21 cellular contexts compared by ENCODE assay signal in the genomic region with DNA sequence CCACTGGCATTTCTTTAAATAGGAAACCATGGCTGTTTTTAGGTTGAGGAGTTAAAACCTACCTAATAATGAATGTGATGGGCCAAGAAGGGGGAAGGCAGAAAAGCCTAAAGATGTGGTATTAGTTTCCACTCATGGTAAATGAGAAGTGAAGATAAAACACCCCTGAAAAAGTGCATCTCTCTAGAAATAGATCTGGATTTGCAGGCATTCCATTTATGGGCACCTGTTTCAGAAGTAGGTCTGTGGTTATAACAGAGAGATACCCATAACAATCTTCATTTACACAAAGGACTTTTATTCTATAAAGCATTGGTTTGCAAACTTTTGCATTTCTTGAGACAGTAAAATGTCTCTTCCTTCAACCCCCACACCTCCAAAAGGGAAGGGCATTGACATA.
DNase-seq lines count a peak whose midpoint lies in the region; ATAC-seq and TF ChIP-seq lines count a peak whose summit lies in the region.
"Had no signal": no experiment of that assay in that cellular context is flagged by ENCODE, and none has a peak within 500 bp of the region (broad histone marks: within the 10 kb centered on the region; RNA-seq: fewer than 3 reads in every experiment).

No MANE protein-coding gene starts in this region.

- peak overlapping the region; percentile 12 for H3K4me3 Mint-ChIP-seq in glutamatergic neuron (ENCODE audit: unreplicated experiment)
- no peak overlapping the region for H3K4me3 Mint-ChIP-seq in neural progenitor cell
- H3K4me3 Mint-ChIP-seq: CD8-positive, alpha-beta T cell; T-helper 17 cell had no signal

- H3K27ac ChIP-seq in neural progenitor cell = no peak overlapping the region
- H3K27ac ChIP-seq: A549, GM23248 had no signal

- H2AFZ ChIP-seq in neural progenitor cell (replicated peaks) = no peak overlapping the region
- H2AFZ ChIP-seq: GM23248 had no signal

- H3K79me2 ChIP-seq in neural progenitor cell (ENCODE audit: low read depth) = no peaks in the 10 kb centered on the region

- no peaks in the 10 kb centered on the region for H3K9me3 ChIP-seq in neural progenitor cell (ENCODE audit: low read depth)
- H3K9me3 ChIP-seq: A549, HAP-1 had no signal

- H3K9me3 Mint-ChIP-seq in glutamatergic neuron (ENCODE audit: unreplicated experiment) = peaks cover 7% of the 10 kb centered on the region
- H3K9me3 Mint-ChIP-seq in neural progenitor cell = no peaks in the 10 kb centered on the region
- H3K9me3 Mint-ChIP-seq: CD8-positive, alpha-beta T cell had no signal

- H4K20me1 ChIP-seq in neural progenitor cell (ENCODE audit: low read depth) = no peaks in the 10 kb centered on the region

- no peaks in the 10 kb centered on the region for H3K36me3 ChIP-seq in neural progenitor cell
- H3K36me3 ChIP-seq: HAP-1 had no signal

- H3K4me3 ChIP-seq in neural progenitor cell = no peak overlapping the region
- H3K4me3 ChIP-seq: A549; BLaER1 treated with 17β-estradiol and CSF1 and Interleukin-3, amounts not matched to agents 10 nM and 100 nM; GM23248; HAP-1 had no signal

- H3K27me3 Mint-ChIP-seq in glutamatergic neuron (ENCODE audit: unreplicated experiment) = peaks cover 4% of the 10 kb centered on the region
- no peaks in the 10 kb centered on the region for H3K27me3 Mint-ChIP-seq in neural progenitor cell (ENCODE audit: insufficient read depth, low read depth)
- H3K27me3 Mint-ChIP-seq: T-helper 17 cell had no signal

- H3K9ac ChIP-seq in neural progenitor cell = no peak overlapping the region
- H3K9ac ChIP-seq: BLaER1 treated with 17β-estradiol and CSF1 and Interleukin-3, amounts not matched to agents 10 nM and 100 nM; GM23248 had no signal

- H3K36me3 Mint-ChIP-seq in glutamatergic neuron (ENCODE audit: unreplicated experiment) (peaks cover 7% of the 10 kb centered on the region), neural progenitor cell (peaks cover 2% of the 10 kb centered on the region)

- H3K4me1 Mint-ChIP-seq in glutamatergic neuron (ENCODE audit: low read depth, unreplicated experiment) (peaks cover 17% of the 10 kb centered on the region), neural progenitor cell (peaks cover 10% of the 10 kb centered on the region)

- ATAC-seq in GM18907 (IDR thresholded peaks at IDR 0.05; ENCODE audit: unreplicated experiment) (peak; percentile 53), GM21717 (IDR thresholded peaks at IDR 0.05; ENCODE audit: unreplicated experiment) (peak; percentile 47), HG03378 (IDR thresholded peaks at IDR 0.05; ENCODE audit: unreplicated experiment) (peak; percentile 61), HG02981 (IDR thresholded peaks at IDR 0.05; ENCODE audit: unreplicated experiment) (no peak)
- ATAC-seq: CD8-positive, alpha-beta T cell; Right ventricle myocardium inferior; T-helper 17 cell had no signal

- H3K27ac Mint-ChIP-seq in glutamatergic neuron (ENCODE audit: unreplicated experiment) (no peak overlapping the region), neural progenitor cell (no peak overlapping the region)
- H3K27ac Mint-ChIP-seq: CD8-positive, alpha-beta T cell; T-helper 17 cell had no signal

- DNase-seq in glutamatergic neuron (no peak), NCI-H1436 treated with DMSO at 0.1 percent for 48 hours (lab: John Stamatoyannopoulos, UW) (no peak), neural progenitor cell (ENCODE audit: low spot score) (no peak)
- no peak for DNase-seq in activated effector memory CD4-positive, alpha-beta T cell treated with Interleukin-2 at 50 U/mL for 16 hours
- DNase-seq: CD8-positive, alpha-beta T cell; GM23248; IMR-90; NCI-H1048; NCI-H146; NCI-H2029 treated with DMSO at 0.1 percent for 48 hours; NCI-H2171; NCI-H526; T-helper 17 cell had no signal

- H3K27me3 ChIP-seq in neural progenitor cell = no peaks in the 10 kb centered on the region
- H3K27me3 ChIP-seq: BLaER1 treated with 17β-estradiol and CSF1 and Interleukin-3, amounts not matched to agents 10 nM and 100 nM had no signal

- H3F3A ChIP-seq in neural progenitor cell (ENCODE audit: low read depth) = no peaks in the 10 kb centered on the region

- H3K4me1 ChIP-seq in neural progenitor cell = no peaks in the 10 kb centered on the region
- H3K4me1 ChIP-seq: A549 had no signal

- H3K4me2 ChIP-seq in neural progenitor cell = no peak overlapping the region
- H3K4me2 ChIP-seq: A549 had no signal

- TF ChIP-seq CTCF in glutamatergic neuron (IDR thresholded peaks at IDR 0.05; ENCODE audit: partially characterized antibody, unreplicated experiment) (no peak), neural progenitor cell (IDR thresholded peaks at IDR 0.05) (no peak)
